In genomic region chr9:134668977-134669376, GRCh38 we compare ENCODE assay signal across 1 cellular context. TPM values are rescaled to one million over a fixed set of nuclear protein-coding genes. Genes with fewer than 3 reads are reported as not detected.
"Had no signal": no experiment of that assay in that cellular context is flagged by ENCODE, and none has a peak within 500 bp of the region (broad histone marks: within the 10 kb centered on the region; RNA-seq: fewer than 3 reads in every experiment).

No MANE protein-coding gene starts in this region.

RNA-seq across cellular contexts. Expression of gene COL5A1, which starts 27.4 kb away (rescaled TPM):
- polyA plus RNA-seq: IgD-negative memory B cell had no signal
